12 cellular contexts compared by ENCODE assay signal in genomic region chr10:14396441-14397048, GRCh38.
DNase-seq lines count a peak whose midpoint lies in the region; ATAC-seq, FAIRE-seq and TF ChIP-seq lines count a peak whose summit lies in the region.
"Had no signal": no experiment of that assay in that cellular context is flagged by ENCODE, and none has a peak within 500 bp of the region (broad histone marks: within the 10 kb centered on the region; RNA-seq: fewer than 3 reads in every experiment).

No MANE protein-coding gene starts in this region.

- H3K4me1 ChIP-seq in astrocyte (ENCODE audit: insufficient read depth, low read length): peaks cover 24% of the 10 kb centered on the region

- peak overlapping the region; percentile 80 for H3K9ac ChIP-seq in astrocyte (ENCODE audit: low read length)

- H3K79me2 ChIP-seq in astrocyte (ENCODE audit: insufficient read depth, low read length): no peaks in the 10 kb centered on the region

- ATAC-seq in GM19463 (IDR thresholded peaks at IDR 0.05; ENCODE audit: unreplicated experiment): no peak
- ATAC-seq: left colon had no signal

- H3K36me3 ChIP-seq in H7 (replicated peaks; ENCODE audit: control insufficient read depth, insufficient read depth, low read length) (no peaks in the 10 kb centered on the region), astrocyte (ENCODE audit: insufficient read depth, low read length) (no peaks in the 10 kb centered on the region)

- no peak overlapping the region for H3K4me3 ChIP-seq in H7 (ENCODE audit: insufficient read depth, low read depth, low read length)
- H3K4me3 ChIP-seq in astrocyte (ENCODE audit: insufficient read depth, low read depth, low read length): peak overlapping the region; percentile 4

- no peaks in the 10 kb centered on the region for H3K27me3 Mint-ChIP-seq in astrocyte (ENCODE audit: low read depth, unreplicated experiment)

- H3K27ac Mint-ChIP-seq in astrocyte (ENCODE audit: unreplicated experiment): peak overlapping the region; percentile 98
- H3K27ac Mint-ChIP-seq: activated T-cell treated with anti-CD3 and anti-CD28 coated beads, Interleukin-2, amount 50 U/mL, for 24 hours had no signal

- FAIRE-seq in astrocyte (lab: Jason Lieb, UNC): no peak
- FAIRE-seq: D721Med had no signal

- H4K20me1 ChIP-seq in astrocyte (ENCODE audit: insufficient read depth, low read length): no peaks in the 10 kb centered on the region

- peaks cover 23% of the 10 kb centered on the region for H3K4me1 Mint-ChIP-seq in astrocyte (ENCODE audit: low read depth, unreplicated experiment)

- no peak overlapping the region for H3K27ac ChIP-seq in 22Rv1
- H3K27ac ChIP-seq in astrocyte (ENCODE audit: low read depth, low read length): peak overlapping the region; percentile 97

- H3K9me3 ChIP-seq in astrocyte (ENCODE audit: insufficient read depth, low read depth, low read length): no peaks in the 10 kb centered on the region

- H3K36me3 Mint-ChIP-seq in astrocyte (ENCODE audit: low read depth, unreplicated experiment): no peaks in the 10 kb centered on the region

- TF ChIP-seq CTCF in 22Rv1 (IDR thresholded peaks at IDR 0.05) (peak; percentile 42), astrocyte (IDR thresholded peaks at IDR 0.05; ENCODE audit: insufficient read depth, low read depth, low read length) (peak; percentile 75)

- H3K27me3 ChIP-seq in H7 (ENCODE audit: control insufficient read depth, insufficient read depth, low read length) (no peaks in the 10 kb centered on the region), astrocyte (ENCODE audit: insufficient read depth, low read length) (no peaks in the 10 kb centered on the region)

- no peak overlapping the region for H3K4me3 Mint-ChIP-seq in astrocyte (ENCODE audit: unreplicated experiment)
- H3K4me3 Mint-ChIP-seq: activated T-cell treated with anti-CD3 and anti-CD28 coated beads, Interleukin-2, amount 50 U/mL, for 24 hours had no signal

- H3K9me3 Mint-ChIP-seq in astrocyte (ENCODE audit: unreplicated experiment): peaks cover 11% of the 10 kb centered on the region

- H2AFZ ChIP-seq in astrocyte (ENCODE audit: low read depth, low read length): no peak overlapping the region

- DNase-seq in H7: peak; percentile 37
- peak; percentile 84 for DNase-seq in astrocyte (ENCODE audit: low read depth)
- DNase-seq in iPS-NIHi11 (ENCODE audit: low spot score): peak; percentile 48
- DNase-seq in NCI-H1694 treated with DMSO at 0.1 percent for 48 hours (lab: John Stamatoyannopoulos, UW): no peak
- no peak for DNase-seq in anterior cingulate cortex (lab: John Stamatoyannopoulos, UW)
- no peak for DNase-seq in ecto neural progenitor cell (ENCODE audit: low spot score)
- DNase-seq: activated T-cell treated with anti-CD3 and anti-CD28 coated beads, Interleukin-2, amount 50 U/mL, for 24 hours; left colon; NCI-H2029 treated with DMSO at 0.1 percent for 48 hours had no signal

- peak overlapping the region; percentile 70 for H3K4me2 ChIP-seq in astrocyte (ENCODE audit: low read length)

Comparison
In these comparisons a context has a peak if more than half of its experiments do, and no peak if none do; other contexts are left out.
1. DNase-seq: peak in H7 (single experiment), astrocyte (single experiment) and iPS-NIHi11 (single experiment); none in NCI-H1694 treated with DMSO at 0.1 percent for 48 hours (single experiment), anterior cingulate cortex (0 of 58) and ecto neural progenitor cell (single experiment).